ENCODE assay signal across 15 cellular contexts in the genomic region with DNA sequence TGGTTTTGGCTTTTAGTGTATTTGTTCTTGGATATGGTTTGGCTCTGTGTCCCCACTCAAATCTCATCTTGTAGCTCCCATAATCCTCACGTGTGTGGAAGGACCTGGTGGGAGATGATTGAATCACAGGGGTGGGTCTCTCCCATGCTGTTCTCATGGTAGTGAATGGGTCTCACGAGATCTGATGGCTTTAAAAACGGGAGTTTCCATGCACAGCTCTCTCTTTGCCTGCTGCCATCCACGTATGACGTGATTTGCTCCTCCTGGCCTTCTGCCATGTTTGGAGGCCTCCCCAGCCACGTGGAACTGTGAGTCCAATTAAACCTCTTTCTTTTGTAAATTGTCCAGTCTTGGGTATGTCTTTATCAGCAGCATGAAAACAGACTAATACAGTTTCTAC. TPM values are rescaled to one million over a fixed set of nuclear protein-coding genes. Genes with fewer than 3 reads are reported as not detected.
DNase-seq lines count a peak whose midpoint lies in the region; ATAC-seq, FAIRE-seq and TF ChIP-seq lines count a peak whose summit lies in the region.
"Not testable (repeated sequence)": the region's sequence is repeated elsewhere in the genome, so short reads cannot be mapped to it uniquely, and the experiment has no call there.
"Had no signal": no experiment of that assay in that cellular context is flagged by ENCODE, and none has a peak within 500 bp of the region (broad histone marks: within the 10 kb centered on the region; RNA-seq: fewer than 3 reads in every experiment).

No MANE protein-coding gene starts in this region.

- in situ Hi-C loops in SK-MEL-5 (cut with HindIII; ENCODE audit: low pct_unique_long_range_greater_than_20kb, low sequenced_read_pairs): not testable (repeated sequence)

- 11% methylated on average over 6 of the region's 6 CpGs for WGBS in A549 (ENCODE audit: missing lambda C conversion rate)
- 48% methylated on average over 5 of the region's 6 CpGs for WGBS in esophagus muscularis mucosa

- not testable (repeated sequence) for H3K36me3 ChIP-seq in HCT116 (ENCODE audit: control insufficient read depth in 1 of 2, insufficient read depth in 2 of 2, low read length in 2 of 2); astrocyte (ENCODE audit: insufficient read depth, low read length); esophagus muscularis mucosa

- peak overlapping the region; percentile 44 for H3K27ac Mint-ChIP-seq in activated T-cell treated with anti-CD3 and anti-CD28 coated beads, Interleukin-2, amount 50 U/mL, for 72 hours
- H3K27ac Mint-ChIP-seq in astrocyte (ENCODE audit: unreplicated experiment): peak overlapping the region; percentile 51
- peak overlapping the region; percentile 50 for H3K27ac Mint-ChIP-seq in chondrocyte (ENCODE audit: unreplicated experiment)
- H3K27ac Mint-ChIP-seq in neural crest cell (ENCODE audit: unreplicated experiment): peak overlapping the region; percentile 64

- peaks cover 24% of the 10 kb centered on the region for H3K4me1 Mint-ChIP-seq in activated T-cell treated with anti-CD3 and anti-CD28 coated beads, Interleukin-2, amount 50 U/mL, for 72 hours (ENCODE audit: low read depth)
- H3K4me1 Mint-ChIP-seq in astrocyte (ENCODE audit: low read depth, unreplicated experiment) (peaks cover 25% of the 10 kb centered on the region), chondrocyte (ENCODE audit: low read depth) (peaks cover 31% of the 10 kb centered on the region), neural crest cell (peaks cover 76% of the 10 kb centered on the region)

- CTCF ChIA-PET in A549 (lab: Yijun Ruan, JAX): not testable (repeated sequence)
- CTCF ChIA-PET in HCT116 (lab: Charles Lee): interaction anchor here (1.1 kb wide), 1 partner anchor 17 kb away, joined by 3 read pairs; no protein-coding TSS in a partner anchor

- not testable (repeated sequence) for TF ChIP-seq RAD21 in A549 (conservative IDR thresholded peaks at IDR 0.05 in 1 of 2, IDR thresholded peaks at IDR 0.05 in 1 of 2); HCT116 (IDR thresholded peaks at IDR 0.05; ENCODE audit: low read depth)

- TF ChIP-seq POLR2A in A549 (IDR thresholded peaks at IDR 0.05; ENCODE audit: low read length); HCT116 (IDR thresholded peaks at IDR 0.05; ENCODE audit: borderline replicate concordance, extremely low read depth, insufficient read depth, insufficient read length); esophagus muscularis mucosa (IDR thresholded peaks at IDR 0.05; ENCODE audit: low read depth): not testable (repeated sequence)

- RAD21 ChIA-PET in HCT116 (lab: Charles Lee; ENCODE audit: low non-redundant PET in 1 of 2, low total read pairs in 2 of 2, uncharacterized antibody in 2 of 2, unreplicated experiment in 2 of 2): not testable (repeated sequence)

- intact Hi-C loops in HCT116 (cut with micrococcal nuclease); esophagus muscularis mucosa (cut with DNase I): not testable (repeated sequence)

- not testable (repeated sequence) for H3K27me3 Mint-ChIP-seq in activated T-cell treated with anti-CD3 and anti-CD28 coated beads, Interleukin-2, amount 50 U/mL, for 72 hours (ENCODE audit: low read depth); astrocyte (ENCODE audit: low read depth, unreplicated experiment); chondrocyte (ENCODE audit: low read depth); neural crest cell (ENCODE audit: low read depth)

- H3K4me2 ChIP-seq in A549; HCT116 (ENCODE audit: low read length); astrocyte (ENCODE audit: low read length): not testable (repeated sequence)

- not testable (repeated sequence) for H3K4me3 ChIP-seq in A549; HCT116 (replicated peaks in 1 of 2; ENCODE audit: low read depth in 1 of 2, low read length in 2 of 2); astrocyte (ENCODE audit: insufficient read depth, low read depth, low read length); esophagus muscularis mucosa

- not testable (repeated sequence) for H2AFZ ChIP-seq in HCT116 (ENCODE audit: low read depth, low read length, poor library complexity, severe bottlenecking); astrocyte (ENCODE audit: low read depth, low read length)

- not testable (repeated sequence) for H3K9me3 Mint-ChIP-seq in activated T-cell treated with anti-CD3 and anti-CD28 coated beads, Interleukin-2, amount 50 U/mL, for 72 hours; astrocyte (ENCODE audit: unreplicated experiment); chondrocyte (ENCODE audit: low read depth); neural crest cell

- H3K79me2 ChIP-seq in HCT116 (ENCODE audit: insufficient read depth, low read length); astrocyte (ENCODE audit: insufficient read depth, low read length): not testable (repeated sequence)

- TF ChIP-seq EP300 in A549 (IDR thresholded peaks at IDR 0.05); esophagus muscularis mucosa (IDR thresholded peaks at IDR 0.05): not testable (repeated sequence)

- ATAC-seq in A549; activated T-cell treated with anti-CD3 and anti-CD28 coated beads, Interleukin-2, amount 50 U/mL, for 72 hours (replicated peaks in 1 of 2): not testable (repeated sequence)
- 0 out of 2 replicates have a peak, but pooled peaks have one; percentile 20 for ATAC-seq in HCT116

- not testable (repeated sequence) for H3K9me2 ChIP-seq in HCT116 (ENCODE audit: insufficient read depth)

- H3K4me1 ChIP-seq in A549; HCT116 (ENCODE audit: control insufficient read depth in 1 of 2, insufficient read depth in 2 of 2, low read length in 2 of 2); esophagus muscularis mucosa: not testable (repeated sequence)
- H3K4me1 ChIP-seq in astrocyte (ENCODE audit: insufficient read depth, low read length): peaks cover 21% of the 10 kb centered on the region

- H3K27ac ChIP-seq in A549; HCT116 (ENCODE audit: low read depth, low read length); astrocyte (ENCODE audit: low read depth, low read length); esophagus muscularis mucosa (replicated peaks in 1 of 4): not testable (repeated sequence)

- not testable (repeated sequence) for DNase-seq in A549 (ENCODE audit: low read depth in 1 of 2, low spot score in 1 of 2); HCT116 (ENCODE audit: low read depth, low spot score); activated T-cell treated with anti-CD3 and anti-CD28 coated beads, Interleukin-2, amount 50 U/mL, for 72 hours; astrocyte (ENCODE audit: low read depth); chondrocyte (ENCODE audit: low spot score); neural crest cell (ENCODE audit: low read depth, low spot score)
- DNase-seq in SK-MEL-5 (ENCODE audit: low read depth, low spot score) (peak; percentile 41), esophagus muscularis mucosa (ENCODE audit: extremely low spot score) (peak; percentile 77)

- H3K9me3 ChIP-seq in A549; HCT116 (ENCODE audit: control insufficient read depth in 1 of 2, insufficient read depth in 1 of 2, low read depth in 1 of 2, low read length in 2 of 2); astrocyte (ENCODE audit: insufficient read depth, low read depth, low read length); esophagus muscularis mucosa: not testable (repeated sequence)

- H3K36me3 Mint-ChIP-seq in activated T-cell treated with anti-CD3 and anti-CD28 coated beads, Interleukin-2, amount 50 U/mL, for 72 hours (ENCODE audit: insufficient read depth in 2 of 2); astrocyte (ENCODE audit: low read depth, unreplicated experiment); chondrocyte (ENCODE audit: low read depth); neural crest cell (ENCODE audit: low read depth): not testable (repeated sequence)

- H4K20me1 ChIP-seq in HCT116 (ENCODE audit: insufficient read depth); astrocyte (ENCODE audit: insufficient read depth, low read length): not testable (repeated sequence)

- H3K9ac ChIP-seq in HCT116 (ENCODE audit: low read length); astrocyte (ENCODE audit: low read length): not testable (repeated sequence)

- FAIRE-seq in A549 (lab: Jason Lieb, UNC); astrocyte (lab: Jason Lieb, UNC): not testable (repeated sequence)

- TF ChIP-seq CTCF in A549 (IDR thresholded peaks at IDR 0.05); HCT116 (IDR thresholded peaks at IDR 0.05 in 2 of 3, conservative IDR thresholded peaks at IDR 0.05 in 1 of 3; ENCODE audit: borderline replicate concordance in 1 of 3, insufficient read depth in 1 of 3, low read depth in 2 of 3, low read length in 2 of 3); astrocyte (IDR thresholded peaks at IDR 0.05; ENCODE audit: insufficient read depth, low read depth, low read length); chondrocyte (IDR thresholded peaks at IDR 0.05); esophagus muscularis mucosa (IDR thresholded peaks at IDR 0.05); neural crest cell (conservative IDR thresholded peaks at IDR 0.05): not testable (repeated sequence)

- POLR2A ChIA-PET in A549 (lab: Yijun Ruan, JAX); HCT116 (lab: Charles Lee): not testable (repeated sequence)

- H3K27me3 ChIP-seq in HCT116 (ENCODE audit: insufficient read depth, low read length); astrocyte (ENCODE audit: insufficient read depth, low read length): not testable (repeated sequence)
- peaks cover 0 to 27% (median 0%) of the 10 kb centered on the region in 4 donors for H3K27me3 ChIP-seq in esophagus muscularis mucosa

- H3K4me3 Mint-ChIP-seq in activated T-cell treated with anti-CD3 and anti-CD28 coated beads, Interleukin-2, amount 50 U/mL, for 72 hours; astrocyte (ENCODE audit: unreplicated experiment); chondrocyte (ENCODE audit: unreplicated experiment): not testable (repeated sequence)
- peak overlapping the region; percentile 24 for H3K4me3 Mint-ChIP-seq in neural crest cell

- BruUV-seq in HCT116 (replicated peaks; lab: Mats Ljungman, UMichigan): not testable (repeated sequence)

RNA-seq across cellular contexts. Expression of gene ALKAL2, which starts 28.0 kb away (rescaled TPM):
- not detected in 2 replicates for polyA plus RNA-seq in A549 (2011; rRNA removed)
- polyA plus RNA-seq in A549 (2012; cell fraction: cytosol; rRNA removed): not detected in 2 replicates
- not detected in 2 replicates for polyA plus RNA-seq in A549 (2012; cell fraction: nucleus; rRNA removed)
- polyA plus RNA-seq in A549 (2017; fragmentation: RNase III; extraction: RNeasy Plus Mini Kit Qiagen cat#74134 plus additional on column Dnase treatment): not detected in 3 replicates
- not detected in 2 replicates for polyA minus RNA-seq in A549 (2011; rRNA and poly(A)+ RNA removed)
- not detected for total RNA-seq in HCT116 (2021; ENCODE audit: unreplicated experiment)
- not detected in 2 replicates for polyA plus RNA-seq in HCT116 (2012)
- total RNA-seq in SK-MEL-5 (2014; rRNA removed; shearing (Covaris generic)): not detected in 2 replicates
- polyA plus RNA-seq in SK-MEL-5 (2015; cell fraction: cytosol; rRNA removed): not detected in 2 replicates
- polyA plus RNA-seq in SK-MEL-5 (2015; cell fraction: nucleus; rRNA removed): not detected in 2 replicates
- under 1 TPM; 0.36 to 0.60 TPM for total RNA-seq in activated T-cell treated with anti-CD3 and anti-CD28 coated beads, Interleukin-2, amount 50 U/mL, for 72 hours
- 1.3 and 1.5 TPM in 2 replicates for total RNA-seq in astrocyte
- total RNA-seq in chondrocyte: 150 to 164 TPM (median 154 TPM) in 3 replicates
- total RNA-seq in esophagus muscularis mucosa: 10 to 100 TPM in 1 of 4 donors, 1 to 10 TPM in 2, not detected in 1; 1.7 to 11.9 (median 2.3) TPM
- total RNA-seq in neural crest cell: 0.63 and 0.82 TPM in 2 replicates
- total RNA-seq: A172; A673; CD4-positive, alpha-beta memory T cell; CD4-positive, CD25-positive, alpha-beta regulatory T cell; CD8-positive, alpha-beta memory T cell had no signal
- polyA plus RNA-seq: AG04450; CD14-positive monocyte; CD4-positive, alpha-beta memory T cell; CD8-positive, alpha-beta memory T cell had no signal

RNA-seq across cellular contexts. Expression of gene ACP1, which starts 51.2 kb away (rescaled TPM):
- 266 and 338 TPM in 2 replicates for polyA plus RNA-seq in A549 (2011; rRNA removed)
- polyA plus RNA-seq in A549 (2012; cell fraction: cytosol; rRNA removed): 149 and 162 TPM in 2 replicates
- 40.4 and 64.8 TPM in 2 replicates for polyA plus RNA-seq in A549 (2012; cell fraction: nucleus; rRNA removed)
- polyA plus RNA-seq in A549 (2017; fragmentation: RNase III; extraction: RNeasy Plus Mini Kit Qiagen cat#74134 plus additional on column Dnase treatment): 204 to 228 TPM (median 213 TPM) in 3 replicates
- 142 and 157 TPM in 2 replicates for polyA minus RNA-seq in A549 (2011; rRNA and poly(A)+ RNA removed)
- total RNA-seq in HCT116 (2021; ENCODE audit: unreplicated experiment): 113 TPM
- 127 and 131 TPM in 2 replicates for polyA plus RNA-seq in HCT116 (2012)
- total RNA-seq in SK-MEL-5 (2014; rRNA removed; shearing (Covaris generic)): 247 and 268 TPM in 2 replicates
- polyA plus RNA-seq in SK-MEL-5 (2015; cell fraction: cytosol; rRNA removed): 149 and 158 TPM in 2 replicates
- 167 and 200 TPM in 2 replicates for polyA plus RNA-seq in SK-MEL-5 (2015; cell fraction: nucleus; rRNA removed)
- total RNA-seq in activated T-cell treated with anti-CD3 and anti-CD28 coated beads, Interleukin-2, amount 50 U/mL, for 72 hours: 100 to 1,000 TPM; 141 to 163 TPM
- 99.1 and 114 TPM in 2 replicates for total RNA-seq in astrocyte
- 79.6 to 89.8 TPM (median 82.7 TPM) in 3 replicates for total RNA-seq in chondrocyte
- 10 to 100 TPM; 54.0 to 81.5 (median 73.8) TPM for total RNA-seq in esophagus muscularis mucosa
- total RNA-seq in neural crest cell: 133 and 144 TPM in 2 replicates

RNA-seq across cellular contexts. Expression of gene SH3YL1, which starts 52.1 kb away (rescaled TPM):
- polyA plus RNA-seq in A549 (2011; rRNA removed) (19.5 and 23.9 TPM in 2 replicates), A549 (2017; fragmentation: RNase III; extraction: RNeasy Plus Mini Kit Qiagen cat#74134 plus additional on column Dnase treatment) (12.8 to 13.9 TPM (median 13.5 TPM) in 3 replicates)
- polyA plus RNA-seq in A549 (2012; cell fraction: cytosol; rRNA removed): 4.4 and 5.0 TPM in 2 replicates
- 6.1 and 9.2 TPM in 2 replicates for polyA plus RNA-seq in A549 (2012; cell fraction: nucleus; rRNA removed)
- polyA minus RNA-seq in A549 (2011; rRNA and poly(A)+ RNA removed): 8.1 and 12.2 TPM in 2 replicates
- total RNA-seq in HCT116 (2021; ENCODE audit: unreplicated experiment) (32.8 TPM), astrocyte (23.0 and 27.3 TPM in 2 replicates), chondrocyte (33.7 to 52.9 TPM (median 36.1 TPM) in 3 replicates), esophagus muscularis mucosa (10 to 100 TPM; 15.7 to 20.3 (median 18.2) TPM), neural crest cell (30.8 and 31.8 TPM in 2 replicates)
- 14.2 and 21.8 TPM in 2 replicates for polyA plus RNA-seq in HCT116 (2012)
- 20.1 and 21.9 TPM in 2 replicates for total RNA-seq in SK-MEL-5 (2014; rRNA removed; shearing (Covaris generic))
- polyA plus RNA-seq in SK-MEL-5 (2015; cell fraction: cytosol; rRNA removed): 16.3 and 21.8 TPM in 2 replicates
- 124 and 132 TPM in 2 replicates for polyA plus RNA-seq in SK-MEL-5 (2015; cell fraction: nucleus; rRNA removed)
- 10 to 100 TPM; 31.6 to 37.8 TPM for total RNA-seq in activated T-cell treated with anti-CD3 and anti-CD28 coated beads, Interleukin-2, amount 50 U/mL, for 72 hours

Comparison
In these comparisons a context has a peak if more than half of its experiments do, and no peak if none do; other contexts are left out.
1. RNA of gene ALKAL2, which starts 28.0 kb away (total RNA-seq): 150 to 164 TPM in chondrocyte; 1.7 to 11.9 TPM in esophagus muscularis mucosa, 1.3 to 1.5 TPM in astrocyte, 0.63 to 0.82 TPM in neural crest cell, 0.36 to 0.60 TPM in activated T-cell treated with anti-CD3 and anti-CD28 coated beads, Interleukin-2, amount 50 U/mL, for 72 hours, not detected in HCT116 (single experiment) and not detected in SK-MEL-5; every median in the first group is over 10 times any median in the second.
2. Peak in every context shown above with its lines, with median percentiles within 50 percentile points of each other: H3K27ac Mint-ChIP-seq.